ENCODE assay signal across 9 cellular contexts in genomic region chr11:14308114-14308896, GRCh38. TPM values are rescaled to one million over a fixed set of nuclear protein-coding genes. Genes with fewer than 3 reads are reported as not detected.
A peak's percentile ranks its signal among the peaks of the same experiment; 100 is the strongest.
DNase-seq lines count a peak whose midpoint lies in the region; ATAC-seq, FAIRE-seq and TF ChIP-seq lines count a peak whose summit lies in the region.
"Had no signal": no experiment of that assay in that cellular context is flagged by ENCODE, and none has a peak within 500 bp of the region (broad histone marks: within the 10 kb centered on the region; RNA-seq: fewer than 3 reads in every experiment).

No MANE protein-coding gene starts in this region.

- peaks cover 31 to 54% (median 46%) of the 10 kb centered on the region in 4 donors for H3K4me1 ChIP-seq in esophagus muscularis mucosa

- peaks cover 1 to 2% (median 2%) of the 10 kb centered on the region in 3 donors for H3K27me3 Mint-ChIP-seq in CD14-positive monocyte (ENCODE audit: low read depth in 3 of 3)
- H3K27me3 Mint-ChIP-seq: IgD-negative memory B cell had no signal

- no peaks in the 10 kb centered on the region for H3K9me3 ChIP-seq in esophagus muscularis mucosa

- intact Hi-C loops in CD14-positive monocyte (cut with micrococcal nuclease) (no loop called here), esophagus muscularis mucosa (cut with DNase I) (loop anchor here (5.0 kb wide), 1 partner anchor 49 kb away; the partner anchor contains the start of gene RRAS2)

- 35% methylated on average over 5 of the region's 5 CpGs for WGBS in esophagus muscularis mucosa

- H3K27ac ChIP-seq in esophagus muscularis mucosa (replicated peaks in 1 of 4): no peak overlapping the region

- H3K36me3 Mint-ChIP-seq in CD14-positive monocyte: no peaks in the 10 kb centered on the region
- H3K36me3 Mint-ChIP-seq: IgD-negative memory B cell had no signal

- no peak for DNase-seq in CD14-positive monocyte (ENCODE audit: low spot score)
- DNase-seq in RCC 7860 (ENCODE audit: low spot score): peak; percentile 17
- DNase-seq in esophagus muscularis mucosa (ENCODE audit: extremely low spot score): no peak
- peak; percentile 9 for DNase-seq in pons (ENCODE audit: low spot score)
- no peak for DNase-seq in amygdala (lab: John Stamatoyannopoulos, UW)

- H3K36me3 ChIP-seq in esophagus muscularis mucosa: no peaks in the 10 kb centered on the region

- H3K4me3 Mint-ChIP-seq in CD14-positive monocyte: no peak overlapping the region

- ATAC-seq in GM18907 (IDR thresholded peaks at IDR 0.05; ENCODE audit: unreplicated experiment) (peak; percentile 52), HG03520 (IDR thresholded peaks at IDR 0.05; ENCODE audit: unreplicated experiment) (peak; percentile 49), HG02970 (IDR thresholded peaks at IDR 0.05; ENCODE audit: low FRiP score, unreplicated experiment) (no peak)

- TF ChIP-seq POLR2A in esophagus muscularis mucosa (IDR thresholded peaks at IDR 0.05; ENCODE audit: low read depth): no peak

- no peaks in the 10 kb centered on the region for H3K27me3 ChIP-seq in esophagus muscularis mucosa

- TF ChIP-seq EP300 in esophagus muscularis mucosa (IDR thresholded peaks at IDR 0.05): no peak

- no peak overlapping the region for H3K27ac Mint-ChIP-seq in CD14-positive monocyte
- H3K27ac Mint-ChIP-seq: IgD-negative memory B cell had no signal

- no peaks in the 10 kb centered on the region for H3K9me3 Mint-ChIP-seq in CD14-positive monocyte
- H3K9me3 Mint-ChIP-seq: IgD-negative memory B cell had no signal

- TF ChIP-seq CTCF in CD14-positive monocyte (IDR thresholded peaks at IDR 0.05): peak; percentile 39
- TF ChIP-seq CTCF in esophagus muscularis mucosa (IDR thresholded peaks at IDR 0.05): peak; percentile 34 to 58 (median 36)

- peak; percentile 32 for FAIRE-seq in RCC 7860 (lab: Jason Lieb, UNC)

- H3K4me3 ChIP-seq in esophagus muscularis mucosa: no peak overlapping the region

- no peaks in the 10 kb centered on the region for H3K4me1 Mint-ChIP-seq in CD14-positive monocyte

RNA-seq across cellular contexts. Expression of gene RRAS2, which starts 50.7 kb away (rescaled TPM):
- polyA plus RNA-seq in CD14-positive monocyte: under 1 TPM in 1 of 2 donors, not detected in 1; 0.19 TPM
- total RNA-seq in esophagus muscularis mucosa: 10 to 100 TPM; 40.7 to 75.4 (median 58.0) TPM

Comparison
In these comparisons a context has a peak if more than half of its experiments do, and no peak if none do; other contexts are left out.
1. DNase-seq: peak in RCC 7860 (single experiment) and pons (single experiment); none in CD14-positive monocyte (single experiment), esophagus muscularis mucosa (single experiment) and amygdala (0 of 56).